In genomic region chr2:42342061-42342794, GRCh38 we compare ENCODE assay signal across 1 cellular context.
TF ChIP-seq lines count a peak whose summit lies in the region.

No MANE protein-coding gene starts in this region.

TF ChIP-seq in HepG2, 621 proteins besides CTCF, POLR2A, EP300 and RAD21 (continued from another document and continues in another):
- 0 out of 2 replicates have a peak, but pooled peaks have one; percentile 13 for TF ChIP-seq ZSCAN29 (CRISPR knock-in tag; conservative IDR thresholded peaks at IDR 0.05)
- 0 out of 2 replicates have a peak, but pooled peaks have one; percentile 33 for TF ChIP-seq SALL1 (CRISPR knock-in tag; IDR thresholded peaks at IDR 0.05)
- TF ChIP-seq POLR2AphosphoS2 (IDR thresholded peaks at IDR 0.05; ENCODE audit: low read depth, low read length), result peak; percentile 78; the same call in 1 of the 2 replicates
- peak; percentile 43; the same call in 1 of the 2 replicates for TF ChIP-seq ZC3H4 (CRISPR knock-in tag; IDR thresholded peaks at IDR 0.05; ENCODE audit: borderline replicate concordance)
- peak; percentile 85; the same call in 1 of the 2 replicates for TF ChIP-seq FUBP1 (CRISPR knock-in tag; IDR thresholded peaks at IDR 0.05; ENCODE audit: borderline replicate concordance)
- no peak for TF ChIP-seq PHF20 (CRISPR knock-in tag; IDR thresholded peaks at IDR 0.05)
- no peak for TF ChIP-seq ZNF530 (CRISPR knock-in tag; IDR thresholded peaks at IDR 0.05; ENCODE audit: low read depth)
- no peak for TF ChIP-seq ZNF770 (CRISPR knock-in tag; IDR thresholded peaks at IDR 0.05)
- no peak; the same call in 1 of the 2 replicates for TF ChIP-seq NFYC (CRISPR knock-in tag; IDR thresholded peaks at IDR 0.05)
- no peak for TF ChIP-seq ARHGAP35 (CRISPR knock-in tag; IDR thresholded peaks at IDR 0.05; ENCODE audit: borderline replicate concordance)
- TF ChIP-seq GFI1 (CRISPR knock-in tag; IDR thresholded peaks at IDR 0.05; ENCODE audit: borderline replicate concordance), result 0 out of 2 replicates have a peak, but pooled peaks have one; percentile 28
- TF ChIP-seq TBP (CRISPR knock-in tag; IDR thresholded peaks at IDR 0.05), result no peak
- 0 out of 2 replicates have a peak, but pooled peaks have one; percentile 23 for TF ChIP-seq ZFP37 (CRISPR knock-in tag; IDR thresholded peaks at IDR 0.05; ENCODE audit: borderline replicate concordance)
- TF ChIP-seq MXD3 (CRISPR knock-in tag; IDR thresholded peaks at IDR 0.05), result 0 out of 2 replicates have a peak, but pooled peaks have one; percentile 14
- 0 out of 2 replicates have a peak, but pooled peaks have one; percentile 24 for TF ChIP-seq SPEN (CRISPR knock-in tag; IDR thresholded peaks at IDR 0.05; ENCODE audit: low read depth)
- TF ChIP-seq ATF7-NPFF (CRISPR knock-in tag; IDR thresholded peaks at IDR 0.05; ENCODE audit: low read depth), result peak; percentile 64; the same call in 1 of the 2 replicates
- no peak for TF ChIP-seq FLYWCH1 (CRISPR knock-in tag; IDR thresholded peaks at IDR 0.05)
- no peak for TF ChIP-seq TFDP2 (CRISPR knock-in tag; IDR thresholded peaks at IDR 0.05)
- TF ChIP-seq ZBTB43 (CRISPR knock-in tag; conservative IDR thresholded peaks at IDR 0.05), result 0 out of 2 replicates have a peak, but pooled peaks have one; percentile 0
- TF ChIP-seq MAFF (IDR thresholded peaks at IDR 0.05; ENCODE audit: low read depth, low read length), result peak; percentile 44; the same call in 1 of the 2 replicates
- peak; percentile 50; the same call in 1 of the 2 replicates for TF ChIP-seq ZNF607 (CRISPR knock-in tag; IDR thresholded peaks at IDR 0.05; ENCODE audit: borderline replicate concordance)
- 0 out of 2 replicates have a peak, but pooled peaks have one; percentile 18 for TF ChIP-seq FOXO1 (CRISPR knock-in tag; IDR thresholded peaks at IDR 0.05)
- peak; percentile 59; the same call in 1 of the 2 replicates for TF ChIP-seq ZFP90 (CRISPR knock-in tag; IDR thresholded peaks at IDR 0.05; ENCODE audit: borderline replicate concordance)
- no peak; the same call in 1 of the 2 replicates for TF ChIP-seq ISX (CRISPR knock-in tag; conservative IDR thresholded peaks at IDR 0.05)
- no peak for TF ChIP-seq ZNF784 (CRISPR knock-in tag; IDR thresholded peaks at IDR 0.05; ENCODE audit: borderline replicate concordance)
- TF ChIP-seq ZNF501 (CRISPR knock-in tag; IDR thresholded peaks at IDR 0.05), result peak; percentile 58
- TF ChIP-seq TEAD3 (CRISPR knock-in tag; optimal IDR thresholded peaks at IDR 0.05; ENCODE audit: borderline replicate concordance), result peak; percentile 74
- TF ChIP-seq ETS1 (CRISPR knock-in tag; IDR thresholded peaks at IDR 0.05), result 0 out of 2 replicates have a peak, but pooled peaks have one; percentile 51
- no peak for TF ChIP-seq NCOA1 (CRISPR knock-in tag; IDR thresholded peaks at IDR 0.05)
- TF ChIP-seq SP2 (CRISPR knock-in tag; IDR thresholded peaks at IDR 0.05), result peak; percentile 26; the same call in 1 of the 2 replicates
- TF ChIP-seq ZNF598 (CRISPR knock-in tag; IDR thresholded peaks at IDR 0.05; ENCODE audit: borderline replicate concordance), result 0 out of 2 replicates have a peak, but pooled peaks have one; percentile 46
- peak; percentile 78; the same call in 1 of the 2 replicates for TF ChIP-seq CERS6 (CRISPR knock-in tag; IDR thresholded peaks at IDR 0.05)
- peak; percentile 56; the same call in 1 of the 2 replicates for TF ChIP-seq WIZ (CRISPR knock-in tag; IDR thresholded peaks at IDR 0.05)
- peak; percentile 18; the same call in 1 of the 2 replicates for TF ChIP-seq ZNF768 (CRISPR knock-in tag; IDR thresholded peaks at IDR 0.05)
- no peak; the same call in 1 of the 2 replicates for TF ChIP-seq ZNF335 (CRISPR knock-in tag; IDR thresholded peaks at IDR 0.05)
- TF ChIP-seq TARDBP (CRISPR knock-in tag; IDR thresholded peaks at IDR 0.05), result peak; percentile 2; the same call in 1 of the 2 replicates
- TF ChIP-seq PCBP2 (optimal IDR thresholded peaks at IDR 0.05; ENCODE audit: low read depth, low read length, poor library complexity, severe bottlenecking), result no peak
- TF ChIP-seq CREB3 (CRISPR knock-in tag; IDR thresholded peaks at IDR 0.05), result 0 out of 2 replicates have a peak, but pooled peaks have one; percentile 47
- 0 out of 2 replicates have a peak, but pooled peaks have one; percentile 72 for TF ChIP-seq ZNF766 (CRISPR knock-in tag; IDR thresholded peaks at IDR 0.05; ENCODE audit: borderline replicate concordance)
- no peak for TF ChIP-seq ZNF350 (CRISPR knock-in tag; IDR thresholded peaks at IDR 0.05; ENCODE audit: borderline replicate concordance, low read depth)
- 0 out of 2 replicates have a peak, but pooled peaks have one; percentile 25 for TF ChIP-seq TFDP1 (CRISPR knock-in tag; IDR thresholded peaks at IDR 0.05; ENCODE audit: borderline replicate concordance)
- TF ChIP-seq ZNF883 (CRISPR knock-in tag; IDR thresholded peaks at IDR 0.05; ENCODE audit: not compliant biosample characterization), result peak; percentile 33
- TF ChIP-seq HNF1A (IDR thresholded peaks at IDR 0.05; ENCODE audit: low read depth), result no peak
- 0 out of 2 replicates have a peak, but pooled peaks have one; percentile 6 for TF ChIP-seq HNF1A (CRISPR knock-in tag; IDR thresholded peaks at IDR 0.05; ENCODE audit: borderline replicate concordance)
- 0 out of 2 replicates have a peak, but pooled peaks have one; percentile 83 for TF ChIP-seq SMAD9 (CRISPR knock-in tag; IDR thresholded peaks at IDR 0.05)
- peak; percentile 60; the same call in 1 of the 2 replicates for TF ChIP-seq ZNF274 (CRISPR knock-in tag; IDR thresholded peaks at IDR 0.05)
